In genomic region chr1:183872406-183872805, GRCh38 we compare ENCODE assay signal across 11 cellular contexts.
A peak's percentile ranks its signal among the peaks of the same experiment; 100 is the strongest.
DNase-seq lines count a peak whose midpoint lies in the region; ATAC-seq, FAIRE-seq and TF ChIP-seq lines count a peak whose summit lies in the region.
"Had no signal": no experiment of that assay in that cellular context is flagged by ENCODE, and none has a peak within 500 bp of the region (broad histone marks: within the 10 kb centered on the region; RNA-seq: fewer than 3 reads in every experiment).

No MANE protein-coding gene starts in this region.

- intact Hi-C loops in lower lobe of right lung (cut with DNase I) = no loop called here
- intact Hi-C loops in head of caudate nucleus (cut with DNase I) = no loop called here

- 30% methylated on average over 3 of the region's 3 CpGs for WGBS in suprapubic skin

- peak overlapping the region; percentile 55 for H3K27ac Mint-ChIP-seq in chondrocyte (ENCODE audit: unreplicated experiment)
- H3K27ac Mint-ChIP-seq: activated naive CD4-positive, alpha-beta T cell treated with anti-CD3 and anti-CD28 coated beads, Interleukin-2, amount 10 ng/mL, durations not matched to agents 7 days and 5 days had no signal

- peaks cover 10% of the 10 kb centered on the region for H3K36me3 Mint-ChIP-seq in chondrocyte (ENCODE audit: low read depth)

- H3K9me3 Mint-ChIP-seq in chondrocyte (ENCODE audit: low read depth) = no peaks in the 10 kb centered on the region
- H3K9me3 Mint-ChIP-seq: activated naive CD4-positive, alpha-beta T cell treated with anti-CD3 and anti-CD28 coated beads, Interleukin-2, amount 10 ng/mL, durations not matched to agents 7 days and 5 days had no signal

- TF ChIP-seq CTCF in HEK293 (tag by site-specific recombination; IDR thresholded peaks at IDR 0.05) = no peak
- no peak for TF ChIP-seq CTCF in chondrocyte (IDR thresholded peaks at IDR 0.05)
- TF ChIP-seq CTCF in lower lobe of right lung (IDR thresholded peaks at IDR 0.05) = no peak
- TF ChIP-seq CTCF in suprapubic skin (IDR thresholded peaks at IDR 0.05) = no peak

- peak; percentile 49 to 62 for ATAC-seq in lower lobe of right lung

- H3K4me3 Mint-ChIP-seq in chondrocyte (ENCODE audit: unreplicated experiment) = no peak overlapping the region
- H3K4me3 Mint-ChIP-seq: activated naive CD4-positive, alpha-beta T cell treated with anti-CD3 and anti-CD28 coated beads, Interleukin-2, amount 10 ng/mL, durations not matched to agents 7 days and 5 days had no signal

- peaks cover 45% of the 10 kb centered on the region for H3K4me1 Mint-ChIP-seq in chondrocyte (ENCODE audit: low read depth)

- H3K27me3 ChIP-seq in lower lobe of right lung (ENCODE audit: low read depth) (no peaks in the 10 kb centered on the region), suprapubic skin (no peaks in the 10 kb centered on the region)

- TF ChIP-seq POLR2A in suprapubic skin (IDR thresholded peaks at IDR 0.05) (no peak), GM12891 (IDR thresholded peaks at IDR 0.05; ENCODE audit: low read depth, low read length) (no peak)

- POLR2A ChIA-PET in HEK293 (lab: Yijun Ruan, JAX) = no interaction called here

- DNase-seq in chondrocyte (ENCODE audit: low spot score) (no peak), lower lobe of right lung (no peak), suprapubic skin (ENCODE audit: low spot score in 2 of 2) (no peak), GF-D8 (lab: John Stamatoyannopoulos, UW) (no peak), GM12891 (ENCODE audit: insufficient read length, low spot score) (no peak), head of caudate nucleus (no peak)
- DNase-seq: activated naive CD4-positive, alpha-beta T cell treated with anti-CD3 and anti-CD28 coated beads, Interleukin-2, amount 10 ng/mL, durations not matched to agents 7 days and 5 days; occipital lobe had no signal

- no peaks in the 10 kb centered on the region for H3K9me3 ChIP-seq in HEK293 (ENCODE audit: control insufficient read depth, insufficient read depth, low read depth, low read length)
- no peaks in the 10 kb centered on the region for H3K9me3 ChIP-seq in lower lobe of right lung
- H3K9me3 ChIP-seq in suprapubic skin = no peaks in the 10 kb centered on the region

- H3K4me1 ChIP-seq in HEK293 (ENCODE audit: control insufficient read depth, insufficient read depth, low read length) = no peaks in the 10 kb centered on the region
- peaks cover 66% of the 10 kb centered on the region for H3K4me1 ChIP-seq in lower lobe of right lung
- H3K4me1 ChIP-seq in suprapubic skin = peaks cover 57% of the 10 kb centered on the region

- FAIRE-seq in GM12891 (lab: Jason Lieb, UNC) = no peak
- FAIRE-seq: islet of Langerhans, urothelium cell line had no signal

- H3K27ac ChIP-seq in HEK293 (ENCODE audit: extremely low read depth, low read depth, low read length) (no peak overlapping the region), lower lobe of right lung (peak overlapping the region; percentile 59), suprapubic skin (peak overlapping the region; percentile 58)

- H3K4me3 ChIP-seq in HEK293 (ENCODE audit: low read depth, low read length) = no peak overlapping the region
- H3K4me3 ChIP-seq in lower lobe of right lung = no peak overlapping the region
- H3K4me3 ChIP-seq in suprapubic skin = no peak overlapping the region

- H3K36me3 ChIP-seq in HEK293 (ENCODE audit: control insufficient read depth in 2 of 2, insufficient read depth in 1 of 2, low read length in 2 of 2) (no peaks in the 10 kb centered on the region), lower lobe of right lung (no peaks in the 10 kb centered on the region), suprapubic skin (no peaks in the 10 kb centered on the region)

- TF ChIP-seq EP300 in suprapubic skin (IDR thresholded peaks at IDR 0.05) = no peak

- H3K27me3 Mint-ChIP-seq in chondrocyte (ENCODE audit: low read depth) = no peaks in the 10 kb centered on the region
- H3K27me3 Mint-ChIP-seq: activated naive CD4-positive, alpha-beta T cell treated with anti-CD3 and anti-CD28 coated beads, Interleukin-2, amount 10 ng/mL, durations not matched to agents 7 days and 5 days had no signal

- CTCF ChIA-PET in HEK293 (lab: Yijun Ruan, JAX) = no interaction called here

TF ChIP-seq in HEK293, 187 proteins besides CTCF, POLR2A, EP300 and RAD21:
- no peak for TF ChIP-seq ZNF248 (tag by site-specific recombination; IDR thresholded peaks at IDR 0.05)
- TF ChIP-seq ZNF157 (tag by site-specific recombination; IDR thresholded peaks at IDR 0.05) = no peak
- no peak for TF ChIP-seq ZNF354C (tag by site-specific recombination; IDR thresholded peaks at IDR 0.05; ENCODE audit: borderline replicate concordance, low read depth)
- 0 out of 2 replicates have a peak, but pooled peaks have one; percentile 5 for TF ChIP-seq PRDM1 (tag by site-specific recombination; IDR thresholded peaks at IDR 0.05)
- TF ChIP-seq ZNF155 (tag by site-specific recombination; IDR thresholded peaks at IDR 0.05) = no peak
- no peak for TF ChIP-seq ZNF19 (tag by site-specific recombination; IDR thresholded peaks at IDR 0.05; ENCODE audit: low read depth)
TF ChIP-seq in HEK293: peak in this region for 1.

TF ChIP-seq in GM12891, 5 proteins besides CTCF, POLR2A, EP300 and RAD21:
- TF ChIP-seq TAF1 (IDR thresholded peaks at IDR 0.05; ENCODE audit: low read depth, low read length) = no peak
- no peak for TF ChIP-seq PAX5 (IDR thresholded peaks at IDR 0.05; ENCODE audit: insufficient read depth, low read length, severe bottlenecking)
